Comparison of ENCODE assay signal across 8 cellular contexts in genomic region chr10:100229819-100230422, GRCh38. TPM values are rescaled to one million over a fixed set of nuclear protein-coding genes. Genes with fewer than 3 reads are reported as not detected.
DNase-seq lines count a peak whose midpoint lies in the region; ATAC-seq, FAIRE-seq and TF ChIP-seq lines count a peak whose summit lies in the region.

No MANE protein-coding gene starts in this region.

- TF ChIP-seq POLR2A in A549 (IDR thresholded peaks at IDR 0.05; ENCODE audit: low read length) (no peak), GM12891 (IDR thresholded peaks at IDR 0.05; ENCODE audit: low read depth, low read length) (no peak)

- peak overlapping the region; percentile 74 for H3K4me2 ChIP-seq in A549

- no peaks in the 10 kb centered on the region for H3K9me3 ChIP-seq in A549
- H3K9me3 ChIP-seq in muscle layer of colon (ENCODE audit: low read length): no peaks in the 10 kb centered on the region

- H3K27me3 ChIP-seq in muscle layer of colon (ENCODE audit: control insufficient read depth in 1 of 2, insufficient read depth in 2 of 2, low read length in 2 of 2): no peaks in the 10 kb centered on the region

- DNase-seq in A549 (ENCODE audit: low read depth in 1 of 2, low spot score in 1 of 2) (no peak), LHCN-M2 (ENCODE audit: low read depth) (peak; percentile 17), coronary artery (ENCODE audit: low spot score) (no peak), LoVo (ENCODE audit: low spot score) (no peak), GM12891 (ENCODE audit: insufficient read length, low spot score) (no peak)
- DNase-seq in stimulated activated CD8-positive, alpha-beta memory T cell treated with anti-CD3 and anti-CD28 coated beads, Interleukin-4, amount 100 ng/mL, for 48 hours: no peak

- POLR2A ChIA-PET in A549 (lab: Yijun Ruan, JAX): no interaction called here

- H3K4me1 ChIP-seq in A549 (peaks cover 14% of the 10 kb centered on the region; the same call in 2 of the 3 replicates), muscle layer of colon (ENCODE audit: insufficient read depth, low read length) (peaks cover 17% of the 10 kb centered on the region)

- H3K36me3 ChIP-seq in muscle layer of colon (ENCODE audit: insufficient read depth, low read length): peaks cover 23% of the 10 kb centered on the region

- no peak for TF ChIP-seq EP300 in A549 (IDR thresholded peaks at IDR 0.05)

- H3K9ac ChIP-seq in muscle layer of colon (ENCODE audit: low read length): peak overlapping the region; percentile 4

- 57% methylated on average over 21 of the region's 21 CpGs for WGBS in A549 (ENCODE audit: missing lambda C conversion rate)

- CTCF ChIA-PET in A549 (lab: Yijun Ruan, JAX): interaction anchor here (0.6 to 1.3 kb wide), 3 partner anchors 28 to 371 kb away, joined by 3 to 4 read pairs (median 3); no protein-coding TSS in a partner anchor

- peak overlapping the region; percentile 91 for H3K4me3 ChIP-seq in A549
- peak overlapping the region; percentile 99 for H3K4me3 ChIP-seq in coronary artery
- H3K4me3 ChIP-seq in muscle layer of colon (ENCODE audit: low read depth in 1 of 2, low read length in 2 of 2): peak overlapping the region; percentile 87 to 89

- no peak for TF ChIP-seq CTCF in A549 (IDR thresholded peaks at IDR 0.05)
- no peak for TF ChIP-seq CTCF in coronary artery (IDR thresholded peaks at IDR 0.05)

- TF ChIP-seq RAD21 in A549 (conservative IDR thresholded peaks at IDR 0.05 in 1 of 2, IDR thresholded peaks at IDR 0.05 in 1 of 2): no peak

- no peak for FAIRE-seq in A549 (lab: Jason Lieb, UNC)
- no peak for FAIRE-seq in GM12891 (lab: Jason Lieb, UNC)

- H3K27ac ChIP-seq in A549 (peak overlapping the region; percentile 88 to 93), coronary artery (peak overlapping the region; percentile 43 to 87), muscle layer of colon (ENCODE audit: low read depth, low read length) (peak overlapping the region; percentile 81)

- ATAC-seq in A549 (no peak; a peak in 1 of 6 replicates), GM18498 (IDR thresholded peaks at IDR 0.05; ENCODE audit: unreplicated experiment) (no peak)

TF ChIP-seq in A549, 52 proteins besides CTCF, POLR2A, EP300 and RAD21:
- TF ChIP-seq TFCP2L1 (CRISPR knock-in tag; IDR thresholded peaks at IDR 0.05): no peak
- TF ChIP-seq JUN (IDR thresholded peaks at IDR 0.05): peak in 1 of 2 experiments; percentile 10; a peak in 1 of 5 replicates

TF ChIP-seq in GM12891, 5 proteins besides CTCF, POLR2A, EP300 and RAD21:
- no peak for TF ChIP-seq POLR2AphosphoS5 (IDR thresholded peaks at IDR 0.05; ENCODE audit: low read depth, low read length)
- no peak for TF ChIP-seq PAX5 (IDR thresholded peaks at IDR 0.05; ENCODE audit: insufficient read depth, low read length, severe bottlenecking)
- no peak for TF ChIP-seq TAF1 (IDR thresholded peaks at IDR 0.05; ENCODE audit: low read depth, low read length)
- no peak for TF ChIP-seq SPI1 (IDR thresholded peaks at IDR 0.05; ENCODE audit: low read depth, low read length)
- no peak for TF ChIP-seq POU2F2 (IDR thresholded peaks at IDR 0.05; ENCODE audit: low read depth, low read length)

RNA-seq across cellular contexts. Expression of gene CHUK, which starts 0.5 kb away (rescaled TPM):
- polyA plus RNA-seq in A549 (2011; rRNA removed) (33.2 and 44.5 TPM in 2 replicates), A549 (2017; fragmentation: RNase III; extraction: RNeasy Plus Mini Kit Qiagen cat#74134 plus additional on column Dnase treatment) (22.6 to 23.5 TPM (median 22.7 TPM) in 3 replicates)
- polyA plus RNA-seq in A549 (2012; cell fraction: cytosol; rRNA removed): 8.6 and 8.7 TPM in 2 replicates
- polyA plus RNA-seq in A549 (2012; cell fraction: nucleus; rRNA removed): 3.8 and 5.8 TPM in 2 replicates
- 14.5 and 15.8 TPM in 2 replicates for polyA minus RNA-seq in A549 (2011; rRNA and poly(A)+ RNA removed)
- total RNA-seq in LHCN-M2 (2014; rRNA removed): 34.9 and 36.3 TPM in 2 replicates
- polyA plus RNA-seq in LHCN-M2 (2012): 9.0 TPM
- 8.6 TPM for polyA plus RNA-seq in GM12891 (2012; ENCODE audit: low read depth, missing spikeins)

RNA-seq across cellular contexts. Expression of gene CWF19L1, which starts 37.5 kb away (rescaled TPM):
- polyA plus RNA-seq in A549 (2011; rRNA removed): 30.2 and 33.6 TPM in 2 replicates
- polyA plus RNA-seq in A549 (2012; cell fraction: cytosol; rRNA removed): 8.6 and 9.1 TPM in 2 replicates
- polyA plus RNA-seq in A549 (2012; cell fraction: nucleus; rRNA removed): 9.7 and 18.8 TPM in 2 replicates
- polyA plus RNA-seq in A549 (2017; fragmentation: RNase III; extraction: RNeasy Plus Mini Kit Qiagen cat#74134 plus additional on column Dnase treatment): 24.7 to 25.6 TPM (median 24.7 TPM) in 3 replicates
- 20.2 and 20.9 TPM in 2 replicates for polyA minus RNA-seq in A549 (2011; rRNA and poly(A)+ RNA removed)
- total RNA-seq in LHCN-M2 (2014; rRNA removed): 32.1 and 33.5 TPM in 2 replicates
- polyA plus RNA-seq in LHCN-M2 (2012): 13.4 TPM
- 20.5 TPM for polyA plus RNA-seq in GM12891 (2012; ENCODE audit: low read depth, missing spikeins)

RNA-seq across cellular contexts. Expression of gene ERLIN1, which starts 44.1 kb away (rescaled TPM):
- 70.4 and 78.4 TPM in 2 replicates for polyA plus RNA-seq in A549 (2011; rRNA removed)
- 34.5 and 42.0 TPM in 2 replicates for polyA plus RNA-seq in A549 (2012; cell fraction: cytosol; rRNA removed)
- polyA plus RNA-seq in A549 (2012; cell fraction: nucleus; rRNA removed): 17.5 and 18.4 TPM in 2 replicates
- 62.8 to 66.4 TPM (median 63.9 TPM) in 3 replicates for polyA plus RNA-seq in A549 (2017; fragmentation: RNase III; extraction: RNeasy Plus Mini Kit Qiagen cat#74134 plus additional on column Dnase treatment)
- polyA minus RNA-seq in A549 (2011; rRNA and poly(A)+ RNA removed): 16.7 and 17.8 TPM in 2 replicates
- total RNA-seq in LHCN-M2 (2014; rRNA removed): 74.7 and 75.7 TPM in 2 replicates
- polyA plus RNA-seq in LHCN-M2 (2012): 51.8 TPM
- polyA plus RNA-seq in GM12891 (2012; ENCODE audit: low read depth, missing spikeins): 7.9 TPM

RNA-seq across cellular contexts. Expression of gene BLOC1S2, which starts 56.6 kb away (rescaled TPM):
- polyA plus RNA-seq in A549 (2011; rRNA removed) (56.9 and 91.0 TPM in 2 replicates), A549 (2017; fragmentation: RNase III; extraction: RNeasy Plus Mini Kit Qiagen cat#74134 plus additional on column Dnase treatment) (87.6 to 90.9 TPM (median 88.5 TPM) in 3 replicates)
- 24.2 and 26.6 TPM in 2 replicates for polyA plus RNA-seq in A549 (2012; cell fraction: cytosol; rRNA removed)
- 7.9 and 8.7 TPM in 2 replicates for polyA plus RNA-seq in A549 (2012; cell fraction: nucleus; rRNA removed)
- polyA minus RNA-seq in A549 (2011; rRNA and poly(A)+ RNA removed): 10.3 and 10.7 TPM in 2 replicates
- 83.8 and 86.3 TPM in 2 replicates for total RNA-seq in LHCN-M2 (2014; rRNA removed)
- 45.0 TPM for polyA plus RNA-seq in LHCN-M2 (2012)
- polyA plus RNA-seq in GM12891 (2012; ENCODE audit: low read depth, missing spikeins): 77.0 TPM
